In the genomic region with DNA sequence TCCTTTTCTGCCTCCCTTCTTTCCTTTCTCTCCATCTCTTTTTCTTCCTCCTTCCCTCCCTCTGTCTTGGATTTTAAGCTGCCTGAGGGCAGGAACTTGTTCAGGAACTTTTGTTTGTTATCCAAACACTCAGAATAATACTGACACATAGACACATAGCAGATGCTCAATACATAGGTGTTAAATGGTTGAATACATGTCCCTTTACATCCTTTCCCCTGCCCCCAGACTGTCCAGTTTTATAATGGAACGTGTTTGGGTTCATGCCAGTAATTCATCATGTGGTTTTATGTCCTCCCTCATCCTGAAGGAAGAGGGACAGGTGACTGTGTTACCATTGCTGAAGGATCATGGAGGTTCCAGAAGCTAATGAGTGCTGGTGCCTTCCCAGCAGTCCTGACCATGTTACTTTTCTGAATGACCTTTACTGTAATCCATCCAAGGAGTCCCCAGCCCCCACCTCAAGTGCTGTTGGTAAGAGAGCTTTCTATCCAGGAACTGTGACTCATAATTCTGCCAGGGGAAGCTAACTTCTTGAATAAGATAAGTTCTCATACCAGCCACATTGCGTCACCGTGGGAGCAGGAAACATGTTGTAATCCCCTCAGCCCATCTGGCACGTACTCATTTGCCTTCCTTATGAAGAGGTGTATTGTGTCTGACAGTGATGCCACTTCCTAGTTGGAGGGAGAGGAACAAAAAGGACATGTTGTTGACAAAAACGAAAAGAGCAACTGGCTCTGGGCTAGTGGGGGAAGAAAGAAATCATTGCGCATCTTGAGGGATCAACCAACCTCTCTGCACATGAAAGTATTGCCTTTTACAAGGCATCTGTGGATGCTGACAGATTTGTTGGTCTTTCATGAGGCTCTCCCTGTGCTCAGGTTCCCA, we compare ENCODE assay signal across 2 cellular contexts.
A peak's percentile ranks its signal among the peaks of the same experiment; 100 is the strongest.
TF ChIP-seq lines count a peak whose summit lies in the region.

No MANE protein-coding gene starts in this region.

TF ChIP-seq in A549, 52 proteins besides CTCF, POLR2A, EP300 and RAD21 (continued from another document):
- TF ChIP-seq, protein P1, sequence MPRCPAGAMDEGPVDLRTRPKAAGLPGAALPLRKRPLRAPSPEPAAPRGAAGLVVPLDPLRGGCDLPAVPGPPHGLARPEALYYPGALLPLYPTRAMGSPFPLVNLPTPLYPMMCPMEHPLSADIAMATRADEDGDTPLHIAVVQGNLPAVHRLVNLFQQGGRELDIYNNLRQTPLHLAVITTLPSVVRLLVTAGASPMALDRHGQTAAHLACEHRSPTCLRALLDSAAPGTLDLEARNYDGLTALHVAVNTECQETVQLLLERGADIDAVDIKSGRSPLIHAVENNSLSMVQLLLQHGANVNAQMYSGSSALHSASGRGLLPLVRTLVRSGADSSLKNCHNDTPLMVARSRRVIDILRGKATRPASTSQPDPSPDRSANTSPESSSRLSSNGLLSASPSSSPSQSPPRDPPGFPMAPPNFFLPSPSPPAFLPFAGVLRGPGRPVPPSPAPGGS (IDR thresholded peaks at IDR 0.05): peak; percentile 51; the same call in 1 of the 3 replicates
- TF ChIP-seq HOXB5 (CRISPR knock-in tag; IDR thresholded peaks at IDR 0.05): no peak
- no peak for TF ChIP-seq CBX2 (IDR thresholded peaks at IDR 0.05; ENCODE audit: borderline replicate concordance, low read depth)
- TF ChIP-seq HDAC2 (IDR thresholded peaks at IDR 0.05): no peak
- TF ChIP-seq PHF8 (IDR thresholded peaks at IDR 0.05; ENCODE audit: borderline replicate concordance, low read depth): no peak
- TF ChIP-seq NPAS2 (CRISPR knock-in tag; IDR thresholded peaks at IDR 0.05; ENCODE audit: borderline replicate concordance): no peak
- no peak for TF ChIP-seq CHD2 (IDR thresholded peaks at IDR 0.05; ENCODE audit: low read length, partially characterized antibody)
- TF ChIP-seq HES2 (IDR thresholded peaks at IDR 0.05): peak; percentile 81
- no peak for TF ChIP-seq BHLHE40 (IDR thresholded peaks at IDR 0.05; ENCODE audit: low read depth, low read length)
- no peak for TF ChIP-seq ZFP36 (IDR thresholded peaks at IDR 0.05; ENCODE audit: borderline replicate concordance, partially characterized antibody)
- TF ChIP-seq POLR2AphosphoS2 (conservative IDR thresholded peaks at IDR 0.05; ENCODE audit: low read length): no peak
- TF ChIP-seq, protein P2, sequence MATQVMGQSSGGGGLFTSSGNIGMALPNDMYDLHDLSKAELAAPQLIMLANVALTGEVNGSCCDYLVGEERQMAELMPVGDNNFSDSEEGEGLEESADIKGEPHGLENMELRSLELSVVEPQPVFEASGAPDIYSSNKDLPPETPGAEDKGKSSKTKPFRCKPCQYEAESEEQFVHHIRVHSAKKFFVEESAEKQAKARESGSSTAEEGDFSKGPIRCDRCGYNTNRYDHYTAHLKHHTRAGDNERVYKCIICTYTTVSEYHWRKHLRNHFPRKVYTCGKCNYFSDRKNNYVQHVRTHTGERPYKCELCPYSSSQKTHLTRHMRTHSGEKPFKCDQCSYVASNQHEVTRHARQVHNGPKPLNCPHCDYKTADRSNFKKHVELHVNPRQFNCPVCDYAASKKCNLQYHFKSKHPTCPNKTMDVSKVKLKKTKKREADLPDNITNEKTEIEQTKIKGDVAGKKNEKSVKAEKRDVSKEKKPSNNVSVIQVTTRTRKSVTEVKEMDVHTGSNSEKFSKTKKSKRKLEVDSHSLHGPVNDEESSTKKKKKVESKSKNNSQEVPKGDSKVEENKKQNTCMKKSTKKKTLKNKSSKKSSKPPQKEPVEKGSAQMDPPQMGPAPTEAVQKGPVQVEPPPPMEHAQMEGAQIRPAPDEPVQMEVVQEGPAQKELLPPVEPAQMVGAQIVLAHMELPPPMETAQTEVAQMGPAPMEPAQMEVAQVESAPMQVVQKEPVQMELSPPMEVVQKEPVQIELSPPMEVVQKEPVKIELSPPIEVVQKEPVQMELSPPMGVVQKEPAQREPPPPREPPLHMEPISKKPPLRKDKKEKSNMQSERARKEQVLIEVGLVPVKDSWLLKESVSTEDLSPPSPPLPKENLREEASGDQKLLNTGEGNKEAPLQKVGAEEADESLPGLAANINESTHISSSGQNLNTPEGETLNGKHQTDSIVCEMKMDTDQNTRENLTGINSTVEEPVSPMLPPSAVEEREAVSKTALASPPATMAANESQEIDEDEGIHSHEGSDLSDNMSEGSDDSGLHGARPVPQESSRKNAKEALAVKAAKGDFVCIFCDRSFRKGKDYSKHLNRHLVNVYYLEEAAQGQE (IDR thresholded peaks at IDR 0.05): no peak
- no peak for TF ChIP-seq KDM5A (IDR thresholded peaks at IDR 0.05)
- peak; percentile 92 to 99 for TF ChIP-seq CEBPB (IDR thresholded peaks at IDR 0.05)
- no peak for TF ChIP-seq MAFK (IDR thresholded peaks at IDR 0.05; ENCODE audit: partially characterized antibody)
- TF ChIP-seq KDM1A (IDR thresholded peaks at IDR 0.05; ENCODE audit: low read depth): no peak
- TF ChIP-seq, protein P3, sequence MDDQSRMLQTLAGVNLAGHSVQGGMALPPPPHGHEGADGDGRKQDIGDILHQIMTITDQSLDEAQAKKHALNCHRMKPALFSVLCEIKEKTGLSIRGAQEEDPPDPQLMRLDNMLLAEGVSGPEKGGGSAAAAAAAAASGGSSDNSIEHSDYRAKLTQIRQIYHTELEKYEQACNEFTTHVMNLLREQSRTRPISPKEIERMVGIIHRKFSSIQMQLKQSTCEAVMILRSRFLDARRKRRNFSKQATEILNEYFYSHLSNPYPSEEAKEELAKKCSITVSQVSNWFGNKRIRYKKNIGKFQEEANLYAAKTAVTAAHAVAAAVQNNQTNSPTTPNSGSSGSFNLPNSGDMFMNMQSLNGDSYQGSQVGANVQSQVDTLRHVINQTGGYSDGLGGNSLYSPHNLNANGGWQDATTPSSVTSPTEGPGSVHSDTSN (IDR thresholded peaks at IDR 0.05): peak; percentile 46; the same call in 1 of the 2 replicates

TF ChIP-seq in HEK293, 187 proteins besides CTCF, POLR2A, EP300 and RAD21 (continued from another document and continues in another):
- TF ChIP-seq, protein P4, sequence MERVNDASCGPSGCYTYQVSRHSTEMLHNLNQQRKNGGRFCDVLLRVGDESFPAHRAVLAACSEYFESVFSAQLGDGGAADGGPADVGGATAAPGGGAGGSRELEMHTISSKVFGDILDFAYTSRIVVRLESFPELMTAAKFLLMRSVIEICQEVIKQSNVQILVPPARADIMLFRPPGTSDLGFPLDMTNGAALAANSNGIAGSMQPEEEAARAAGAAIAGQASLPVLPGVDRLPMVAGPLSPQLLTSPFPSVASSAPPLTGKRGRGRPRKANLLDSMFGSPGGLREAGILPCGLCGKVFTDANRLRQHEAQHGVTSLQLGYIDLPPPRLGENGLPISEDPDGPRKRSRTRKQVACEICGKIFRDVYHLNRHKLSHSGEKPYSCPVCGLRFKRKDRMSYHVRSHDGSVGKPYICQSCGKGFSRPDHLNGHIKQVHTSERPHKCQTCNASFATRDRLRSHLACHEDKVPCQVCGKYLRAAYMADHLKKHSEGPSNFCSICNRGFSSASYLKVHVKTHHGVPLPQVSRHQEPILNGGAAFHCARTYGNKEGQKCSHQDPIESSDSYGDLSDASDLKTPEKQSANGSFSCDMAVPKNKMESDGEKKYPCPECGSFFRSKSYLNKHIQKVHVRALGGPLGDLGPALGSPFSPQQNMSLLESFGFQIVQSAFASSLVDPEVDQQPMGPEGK (tag by site-specific recombination; IDR thresholded peaks at IDR 0.05): peak; percentile 36
- peak; percentile 51; the same call in 1 of the 2 replicates for TF ChIP-seq ZNF24 (tag by site-specific recombination; IDR thresholded peaks at IDR 0.05)
- TF ChIP-seq, protein P5, sequence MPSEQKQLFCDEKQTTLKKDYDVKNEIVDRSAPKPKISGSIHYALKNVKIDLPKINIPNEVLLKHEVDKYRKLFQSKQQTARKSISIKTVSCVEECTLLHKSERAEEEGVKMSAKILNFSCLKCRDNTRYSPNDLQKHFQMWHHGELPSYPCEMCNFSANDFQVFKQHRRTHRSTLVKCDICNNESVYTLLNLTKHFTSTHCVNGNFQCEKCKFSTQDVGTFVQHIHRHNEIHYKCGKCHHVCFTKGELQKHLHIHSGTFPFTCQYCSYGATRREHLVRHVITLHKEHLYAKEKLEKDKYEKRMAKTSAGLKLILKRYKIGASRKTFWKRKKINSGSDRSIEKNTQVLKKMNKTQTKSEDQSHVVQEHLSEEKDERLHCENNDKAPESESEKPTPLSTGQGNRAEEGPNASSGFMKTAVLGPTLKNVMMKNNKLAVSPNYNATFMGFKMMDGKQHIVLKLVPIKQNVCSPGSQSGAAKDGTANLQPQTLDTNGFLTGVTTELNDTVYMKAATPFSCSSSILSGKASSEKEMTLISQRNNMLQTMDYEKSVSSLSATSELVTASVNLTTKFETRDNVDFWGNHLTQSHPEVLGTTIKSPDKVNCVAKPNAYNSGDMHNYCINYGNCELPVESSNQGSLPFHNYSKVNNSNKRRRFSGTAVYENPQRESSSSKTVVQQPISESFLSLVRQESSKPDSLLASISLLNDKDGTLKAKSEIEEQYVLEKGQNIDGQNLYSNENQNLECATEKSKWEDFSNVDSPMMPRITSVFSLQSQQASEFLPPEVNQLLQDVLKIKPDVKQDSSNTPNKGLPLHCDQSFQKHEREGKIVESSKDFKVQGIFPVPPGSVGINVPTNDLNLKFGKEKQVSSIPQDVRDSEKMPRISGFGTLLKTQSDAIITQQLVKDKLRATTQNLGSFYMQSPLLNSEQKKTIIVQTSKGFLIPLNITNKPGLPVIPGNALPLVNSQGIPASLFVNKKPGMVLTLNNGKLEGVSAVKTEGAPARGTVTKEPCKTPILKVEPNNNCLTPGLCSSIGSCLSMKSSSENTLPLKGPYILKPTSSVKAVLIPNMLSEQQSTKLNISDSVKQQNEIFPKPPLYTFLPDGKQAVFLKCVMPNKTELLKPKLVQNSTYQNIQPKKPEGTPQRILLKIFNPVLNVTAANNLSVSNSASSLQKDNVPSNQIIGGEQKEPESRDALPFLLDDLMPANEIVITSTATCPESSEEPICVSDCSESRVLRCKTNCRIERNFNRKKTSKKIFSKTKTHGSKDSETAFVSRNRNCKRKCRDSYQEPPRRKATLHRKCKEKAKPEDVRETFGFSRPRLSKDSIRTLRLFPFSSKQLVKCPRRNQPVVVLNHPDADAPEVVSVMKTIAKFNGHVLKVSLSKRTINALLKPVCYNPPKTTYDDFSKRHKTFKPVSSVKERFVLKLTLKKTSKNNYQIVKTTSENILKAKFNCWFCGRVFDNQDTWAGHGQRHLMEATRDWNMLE (tag by site-specific recombination; conservative IDR thresholded peaks at IDR 0.05; ENCODE audit: low read depth): peak; percentile 37; the same call in 1 of the 2 replicates
- TF ChIP-seq ZNF707 (tag by site-specific recombination; IDR thresholded peaks at IDR 0.05): no peak
- peak; percentile 64; the same call in 1 of the 2 replicates for TF ChIP-seq ZNF600 (tag by site-specific recombination; IDR thresholded peaks at IDR 0.05)
- TF ChIP-seq ZNF660 (tag by site-specific recombination; IDR thresholded peaks at IDR 0.05): peak; percentile 85
- no peak for TF ChIP-seq SCRT1 (tag by site-specific recombination; IDR thresholded peaks at IDR 0.05; ENCODE audit: borderline replicate concordance)
- TF ChIP-seq ZEB2 (tag by site-specific recombination; IDR thresholded peaks at IDR 0.05): peak; percentile 84
- peak; percentile 97 for TF ChIP-seq FEZF1 (tag by site-specific recombination; IDR thresholded peaks at IDR 0.05)
- TF ChIP-seq, protein P6, sequence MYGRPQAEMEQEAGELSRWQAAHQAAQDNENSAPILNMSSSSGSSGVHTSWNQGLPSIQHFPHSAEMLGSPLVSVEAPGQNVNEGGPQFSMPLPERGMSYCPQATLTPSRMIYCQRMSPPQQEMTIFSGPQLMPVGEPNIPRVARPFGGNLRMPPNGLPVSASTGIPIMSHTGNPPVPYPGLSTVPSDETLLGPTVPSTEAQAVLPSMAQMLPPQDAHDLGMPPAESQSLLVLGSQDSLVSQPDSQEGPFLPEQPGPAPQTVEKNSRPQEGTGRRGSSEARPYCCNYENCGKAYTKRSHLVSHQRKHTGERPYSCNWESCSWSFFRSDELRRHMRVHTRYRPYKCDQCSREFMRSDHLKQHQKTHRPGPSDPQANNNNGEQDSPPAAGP (tag by site-specific recombination; IDR thresholded peaks at IDR 0.05): peak; percentile 35; the same call in 1 of the 2 replicates
- peak; percentile 78 for TF ChIP-seq HIC1 (tag by site-specific recombination; IDR thresholded peaks at IDR 0.05)
- TF ChIP-seq, protein P7, sequence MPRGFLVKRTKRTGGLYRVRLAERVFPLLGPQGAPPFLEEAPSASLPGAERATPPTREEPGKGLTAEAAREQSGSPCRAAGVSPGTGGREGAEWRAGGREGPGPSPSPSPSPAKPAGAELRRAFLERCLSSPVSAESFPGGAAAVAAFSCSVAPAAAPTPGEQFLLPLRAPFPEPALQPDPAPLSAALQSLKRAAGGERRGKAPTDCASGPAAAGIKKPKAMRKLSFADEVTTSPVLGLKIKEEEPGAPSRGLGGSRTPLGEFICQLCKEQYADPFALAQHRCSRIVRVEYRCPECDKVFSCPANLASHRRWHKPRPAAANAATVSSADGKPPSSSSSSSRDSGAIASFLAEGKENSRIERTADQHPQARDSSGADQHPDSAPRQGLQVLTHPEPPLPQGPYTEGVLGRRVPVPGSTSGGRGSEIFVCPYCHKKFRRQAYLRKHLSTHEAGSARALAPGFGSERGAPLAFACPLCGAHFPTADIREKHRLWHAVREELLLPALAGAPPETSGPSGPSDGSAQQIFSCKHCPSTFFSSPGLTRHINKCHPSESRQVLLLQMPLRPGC (tag by site-specific recombination; IDR thresholded peaks at IDR 0.05): peak; percentile 67; the same call in 1 of the 2 replicates
- TF ChIP-seq MYNN (tag by site-specific recombination; IDR thresholded peaks at IDR 0.05; ENCODE audit: borderline replicate concordance): no peak
- TF ChIP-seq ZNF324 (tag by site-specific recombination; IDR thresholded peaks at IDR 0.05): no peak
- no peak for TF ChIP-seq RBAK (tag by site-specific recombination; IDR thresholded peaks at IDR 0.05)
- no peak for TF ChIP-seq ZNF670 (tag by site-specific recombination; IDR thresholded peaks at IDR 0.05; ENCODE audit: low read depth)
- TF ChIP-seq ZNF830 (tag by site-specific recombination; IDR thresholded peaks at IDR 0.05; ENCODE audit: low read depth): no peak
- peak; percentile 40; the same call in 1 of the 2 replicates for TF ChIP-seq ZNF335 (tag by site-specific recombination; conservative IDR thresholded peaks at IDR 0.05)
- TF ChIP-seq, protein P8, sequence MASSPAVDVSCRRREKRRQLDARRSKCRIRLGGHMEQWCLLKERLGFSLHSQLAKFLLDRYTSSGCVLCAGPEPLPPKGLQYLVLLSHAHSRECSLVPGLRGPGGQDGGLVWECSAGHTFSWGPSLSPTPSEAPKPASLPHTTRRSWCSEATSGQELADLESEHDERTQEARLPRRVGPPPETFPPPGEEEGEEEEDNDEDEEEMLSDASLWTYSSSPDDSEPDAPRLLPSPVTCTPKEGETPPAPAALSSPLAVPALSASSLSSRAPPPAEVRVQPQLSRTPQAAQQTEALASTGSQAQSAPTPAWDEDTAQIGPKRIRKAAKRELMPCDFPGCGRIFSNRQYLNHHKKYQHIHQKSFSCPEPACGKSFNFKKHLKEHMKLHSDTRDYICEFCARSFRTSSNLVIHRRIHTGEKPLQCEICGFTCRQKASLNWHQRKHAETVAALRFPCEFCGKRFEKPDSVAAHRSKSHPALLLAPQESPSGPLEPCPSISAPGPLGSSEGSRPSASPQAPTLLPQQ (tag by site-specific recombination; IDR thresholded peaks at IDR 0.05): peak; percentile 62
